9 cellular contexts compared by ENCODE assay signal in the genomic region with DNA sequence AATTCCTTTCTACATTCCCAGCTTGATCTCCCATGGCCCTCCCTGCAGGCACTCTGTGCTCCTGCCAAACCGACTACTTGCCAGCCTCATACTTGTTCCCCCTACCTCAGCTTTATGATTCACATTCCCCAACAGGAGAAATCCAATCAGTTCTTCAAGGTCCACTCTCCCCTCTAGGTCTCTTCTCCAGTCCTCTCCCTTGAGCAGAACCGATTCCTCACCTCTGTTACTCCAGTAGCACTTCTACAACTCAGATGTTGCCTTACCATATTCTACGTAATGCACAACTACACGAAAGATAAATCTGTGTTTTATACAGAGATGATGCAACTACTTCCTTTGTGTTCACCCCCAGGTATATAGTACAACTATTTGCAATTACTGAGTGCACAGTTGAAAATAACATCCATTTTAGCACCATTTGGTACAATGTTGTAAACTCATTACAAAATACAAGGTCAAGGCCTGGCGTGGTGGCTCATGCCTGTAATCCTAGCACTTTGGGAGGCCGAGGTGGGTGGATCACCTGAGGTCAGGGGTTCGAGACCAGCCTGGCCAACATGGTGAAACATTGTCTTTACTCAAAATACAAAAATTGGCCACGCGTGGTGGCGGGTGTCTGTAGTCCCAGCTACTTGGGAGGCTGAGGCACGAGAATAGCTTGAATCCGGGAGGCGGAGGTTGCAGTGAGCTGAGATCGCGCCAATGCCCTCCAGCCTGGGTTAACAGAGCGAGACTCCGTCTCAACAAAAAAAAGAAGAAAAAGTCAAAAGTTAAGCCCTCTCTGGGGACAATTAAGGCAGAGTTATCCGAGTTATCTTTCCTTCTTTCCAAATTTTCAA. TPM values are rescaled to one million over a fixed set of nuclear protein-coding genes. Genes with fewer than 3 reads are reported as not detected.
DNase-seq lines count a peak whose midpoint lies in the region; ATAC-seq and TF ChIP-seq lines count a peak whose summit lies in the region.
"Had no signal": no experiment of that assay in that cellular context is flagged by ENCODE, and none has a peak within 500 bp of the region (broad histone marks: within the 10 kb centered on the region; RNA-seq: fewer than 3 reads in every experiment).

No MANE protein-coding gene starts in this region.

- H3K4me3 Mint-ChIP-seq in mesothelial cell of epicardium, result peak overlapping the region; percentile 99

- peaks cover 62% of the 10 kb centered on the region for H3K4me1 Mint-ChIP-seq in mesothelial cell of epicardium

- no peaks in the 10 kb centered on the region for H3K27me3 Mint-ChIP-seq in mesothelial cell of epicardium (ENCODE audit: low read depth)

- peak overlapping the region; percentile 64 to 88 (median 84) for H3K4me3 ChIP-seq in breast epithelium
- H3K4me3 ChIP-seq in uterus, result peak overlapping the region; percentile 84 to 98

- H3K4me1 ChIP-seq in breast epithelium, result peaks cover 0 to 11% of the 10 kb centered on the region in 2 donors
- peaks cover 0 to 12% of the 10 kb centered on the region in 2 donors for H3K4me1 ChIP-seq in uterus

- no peaks in the 10 kb centered on the region for H3K9me3 Mint-ChIP-seq in mesothelial cell of epicardium

- H3K36me3 Mint-ChIP-seq in mesothelial cell of epicardium, result no peaks in the 10 kb centered on the region

- TF ChIP-seq POLR2A in breast epithelium (IDR thresholded peaks at IDR 0.05), result no peak
- no peak for TF ChIP-seq POLR2A in uterus (IDR thresholded peaks at IDR 0.05)

- no peaks in the 10 kb centered on the region for H3K9me3 ChIP-seq in breast epithelium
- H3K9me3 ChIP-seq in uterus, result no peaks in the 10 kb centered on the region

- intact Hi-C loops in cardiac septum (cut with DNase I) (loop anchor here (5.0 kb wide), 1 partner anchor 136 kb away; no protein-coding TSS in a partner anchor), Right ventricle myocardium inferior (cut with DNase I) (loop anchor here (5.0 kb wide), 2 partner anchors 46 to 76 kb away; no protein-coding TSS in a partner anchor), breast epithelium (cut with DNase I; ENCODE audit: low total_unique reads) (no loop called here), uterus (cut with DNase I; ENCODE audit: low total_unique reads) (no loop called here)

- ATAC-seq in Right ventricle myocardium inferior, result no peak

- peak overlapping the region; percentile 100 for H3K27ac Mint-ChIP-seq in mesothelial cell of epicardium

- no peaks in the 10 kb centered on the region for H3K27me3 ChIP-seq in breast epithelium
- H3K27me3 ChIP-seq in uterus, result no peaks in the 10 kb centered on the region

- H3K27ac ChIP-seq in breast epithelium (peak overlapping the region; percentile 96 to 99), uterus (peak overlapping the region; percentile 99 to 100)

- H3K36me3 ChIP-seq in breast epithelium (no peaks in the 10 kb centered on the region), uterus (no peaks in the 10 kb centered on the region)

- TF ChIP-seq CTCF in breast epithelium (IDR thresholded peaks at IDR 0.05) (no peak), mesothelial cell of epicardium (IDR thresholded peaks at IDR 0.05; ENCODE audit: unreplicated experiment) (no peak), uterus (IDR thresholded peaks at IDR 0.05) (no peak)

- DNase-seq in cardiac septum (ENCODE audit: low spot score) (peak; percentile 71), Right ventricle myocardium inferior (ENCODE audit: missing footprints) (no peak), breast epithelium (ENCODE audit: low spot score in 2 of 2) (no peak), mesothelial cell of epicardium (ENCODE audit: low spot score in 2 of 2, unreplicated experiment in 2 of 2) (no peak), uterus (no peak), NCI-H146 (lab: John Stamatoyannopoulos, UW) (no peak), 8988T (no peak)
- no peak for DNase-seq in activated effector memory CD4-positive, alpha-beta T cell treated with Interleukin-2 at 50 U/mL for 16 hours
- DNase-seq: stimulated activated CD4-positive, alpha-beta T cell treated with anti-CD3 and anti-CD28 coated beads, Interleukin-15, amount 100 ng/mL, for 24 hours had no signal

RNA-seq across cellular contexts. Expression of gene WBP4, which starts 2.9 kb away (rescaled TPM):
- 18.1 TPM for total RNA-seq in cardiac septum
- total RNA-seq in Right ventricle myocardium inferior, result 20.3 TPM
- total RNA-seq in breast epithelium, result 10 to 100 TPM; 12.7 to 16.5 (median 13.1) TPM
- total RNA-seq in mesothelial cell of epicardium, result 9.2 to 9.5 TPM (median 9.4 TPM) in 3 replicates
- 10 to 100 TPM in 3 of 4 donors, 1 to 10 TPM in 1; 8.8 to 16.2 (median 14.2) TPM for total RNA-seq in uterus

RNA-seq across cellular contexts. Expression of gene ELF1, which starts 39.3 kb away (rescaled TPM):
- 36.6 TPM for total RNA-seq in cardiac septum
- 36.7 TPM for total RNA-seq in Right ventricle myocardium inferior
- 100 to 1,000 TPM; 101 to 138 (median 104) TPM for total RNA-seq in breast epithelium
- 76.9 to 78.0 TPM (median 77.4 TPM) in 3 replicates for total RNA-seq in mesothelial cell of epicardium
- total RNA-seq in uterus, result 10 to 100 TPM; 61.5 to 96.1 (median 74.1) TPM

Comparison
In these comparisons a context has a peak if more than half of its experiments do, and no peak if none do; other contexts are left out.
1. intact Hi-C loops: an anchor here in cardiac septum (5.0 kb wide) and Right ventricle myocardium inferior (5.0 kb wide); none called in breast epithelium and uterus.